In genomic region chr2:117537030-117537429, GRCh38 we compare ENCODE assay signal across 19 cellular contexts.
"Had no signal": no experiment of that assay in that cellular context is flagged by ENCODE, and none has a peak within 500 bp of the region (broad histone marks: within the 10 kb centered on the region; RNA-seq: fewer than 3 reads in every experiment).

No MANE protein-coding gene starts in this region.

- H3K27me3 ChIP-seq: ascending aorta, breast epithelium, gastrocnemius medialis, tibial artery, vagina had no signal

- H3K4me3 Mint-ChIP-seq: activated naive CD8-positive, alpha-beta T cell treated with anti-CD3 and anti-CD28 coated beads, Interleukin-2, amount 50 U/mL, for 24 hours; memory B cell; nephron had no signal

- FAIRE-seq: small intestine had no signal

- H3K4me1 Mint-ChIP-seq: activated naive CD8-positive, alpha-beta T cell treated with anti-CD3 and anti-CD28 coated beads, Interleukin-2, amount 50 U/mL, for 24 hours; memory B cell; nephron had no signal

- H3K36me3 ChIP-seq: ascending aorta, breast epithelium, gastrocnemius medialis, tibial artery, vagina had no signal

- H3K27ac ChIP-seq: ascending aorta, breast epithelium, gastrocnemius medialis, tibial artery, vagina had no signal

- H3K36me3 Mint-ChIP-seq: memory B cell had no signal

- H3K9me3 ChIP-seq: ascending aorta, gastrocnemius medialis, tibial artery, vagina had no signal

- H3K27me3 Mint-ChIP-seq: activated naive CD8-positive, alpha-beta T cell treated with anti-CD3 and anti-CD28 coated beads, Interleukin-2, amount 50 U/mL, for 24 hours; memory B cell; progenitor cell of endocrine pancreas had no signal

- H3K27ac Mint-ChIP-seq: activated naive CD8-positive, alpha-beta T cell treated with anti-CD3 and anti-CD28 coated beads, Interleukin-2, amount 50 U/mL, for 24 hours; memory B cell; nephron; progenitor cell of endocrine pancreas had no signal

- H3K4me3 ChIP-seq: ascending aorta, breast epithelium, gastrocnemius medialis, tibial artery, vagina had no signal

- H3K4me1 ChIP-seq: ascending aorta, breast epithelium, gastrocnemius medialis, tibial artery, vagina had no signal

- ATAC-seq: gastrocnemius medialis, left lobe of liver, right cardiac atrium had no signal

- DNase-seq: activated CD4-positive, CD25-positive, alpha-beta regulatory T cell treated with anti-CD3 and anti-CD28 coated beads, Interleukin-2, amount 50 U/mL, for 72 hours; activated naive CD4-positive, alpha-beta T cell; activated naive CD8-positive, alpha-beta T cell treated with anti-CD3 and anti-CD28 coated beads, Interleukin-2, amount 50 U/mL, for 24 hours; erythroblast; gastrocnemius medialis; islet precursor cell; occipital lobe; right cardiac atrium; small intestine; stimulated activated CD4-positive, alpha-beta T cell treated with anti-CD3 and anti-CD28 coated beads, Interleukin-4, amount 100 ng/mL, for 24 hours; stimulated activated naive CD4-positive, alpha-beta T cell; tibial artery had no signal
